Comparison of ENCODE assay signal across 12 cellular contexts in genomic region chr1:153192697-153193096, GRCh38. TPM values are rescaled to one million over a fixed set of nuclear protein-coding genes. Genes with fewer than 3 reads are reported as not detected.
DNase-seq lines count a peak whose midpoint lies in the region; ATAC-seq and TF ChIP-seq lines count a peak whose summit lies in the region.
"Had no signal": no experiment of that assay in that cellular context is flagged by ENCODE, and none has a peak within 500 bp of the region (broad histone marks: within the 10 kb centered on the region; RNA-seq: fewer than 3 reads in every experiment).

No MANE protein-coding gene starts in this region.

- no peak overlapping the region for H3K4me3 Mint-ChIP-seq in activated CD8-positive, alpha-beta T cell treated with anti-CD3 and anti-CD28 coated beads for 36 hours
- no peak overlapping the region for H3K4me3 Mint-ChIP-seq in activated CD8-positive, alpha-beta T cell treated with anti-CD3 and anti-CD28 coated beads, Interleukin-2, amount 10 ng/mL, durations not matched to agents 7 days and 5 days
- H3K4me3 Mint-ChIP-seq: activated naive CD8-positive, alpha-beta T cell; T-helper 17 cell had no signal

- no peaks in the 10 kb centered on the region for H3K9me3 Mint-ChIP-seq in activated CD8-positive, alpha-beta T cell treated with anti-CD3 and anti-CD28 coated beads for 36 hours
- H3K9me3 Mint-ChIP-seq in activated CD8-positive, alpha-beta T cell treated with anti-CD3 and anti-CD28 coated beads, Interleukin-2, amount 10 ng/mL, durations not matched to agents 7 days and 5 days (ENCODE audit: insufficient read depth) = no peaks in the 10 kb centered on the region

- H3K27me3 Mint-ChIP-seq in activated CD8-positive, alpha-beta T cell treated with anti-CD3 and anti-CD28 coated beads for 36 hours = peaks cover 35% of the 10 kb centered on the region
- peaks cover 8% of the 10 kb centered on the region for H3K27me3 Mint-ChIP-seq in activated CD8-positive, alpha-beta T cell treated with anti-CD3 and anti-CD28 coated beads, Interleukin-2, amount 10 ng/mL, durations not matched to agents 7 days and 5 days (ENCODE audit: low read depth)

- intact Hi-C loops in activated CD8-positive, alpha-beta T cell treated with anti-CD3 and anti-CD28 coated beads for 36 hours (cut with micrococcal nuclease) = no loop called here

- H3K4me3 ChIP-seq in epithelial cell of esophagus (ENCODE audit: low read length) (no peak overlapping the region), suprapubic skin (no peak overlapping the region)

- no peak for ATAC-seq in activated CD8-positive, alpha-beta T cell treated with anti-CD3 and anti-CD28 coated beads for 36 hours
- ATAC-seq in activated CD8-positive, alpha-beta T cell treated with anti-CD3 and anti-CD28 coated beads, Interleukin-2, amount 10 ng/mL, durations not matched to agents 7 days and 5 days = no peak
- ATAC-seq: T-helper 17 cell had no signal

- H3K9me3 ChIP-seq in suprapubic skin = no peaks in the 10 kb centered on the region

- no peaks in the 10 kb centered on the region for H3K36me3 Mint-ChIP-seq in activated CD8-positive, alpha-beta T cell treated with anti-CD3 and anti-CD28 coated beads for 36 hours (ENCODE audit: low read depth)
- no peaks in the 10 kb centered on the region for H3K36me3 Mint-ChIP-seq in activated CD8-positive, alpha-beta T cell treated with anti-CD3 and anti-CD28 coated beads, Interleukin-2, amount 10 ng/mL, durations not matched to agents 7 days and 5 days (ENCODE audit: low read depth)
- H3K36me3 Mint-ChIP-seq: activated naive CD8-positive, alpha-beta T cell had no signal

- POLR2A ChIA-PET in activated CD8-positive, alpha-beta T cell treated with anti-CD3 and anti-CD28 coated beads for 36 hours (lab: Charles Lee) = no interaction called here
- POLR2A ChIA-PET in activated CD8-positive, alpha-beta T cell treated with anti-CD3 and anti-CD28 coated beads, Interleukin-2, amount 10 ng/mL, durations not matched to agents 7 days and 5 days (lab: Charles Lee) = no interaction called here

- TF ChIP-seq EP300 in suprapubic skin (IDR thresholded peaks at IDR 0.05) = no peak

- TF ChIP-seq CTCF in activated CD8-positive, alpha-beta T cell treated with anti-CD3 and anti-CD28 coated beads for 36 hours (IDR thresholded peaks at IDR 0.05) = no peak
- peak; percentile 87 for TF ChIP-seq CTCF in epithelial cell of esophagus (IDR thresholded peaks at IDR 0.05; ENCODE audit: insufficient read depth, low read depth, low read length, missing control alignments)
- TF ChIP-seq CTCF in suprapubic skin (IDR thresholded peaks at IDR 0.05) = peak; percentile 5 to 18

- WGBS in suprapubic skin = 21% methylated on average over 3 of the region's 3 CpGs

- H3K27me3 ChIP-seq in suprapubic skin = peaks cover 3% of the 10 kb centered on the region

- CTCF ChIA-PET in activated CD8-positive, alpha-beta T cell treated with anti-CD3 and anti-CD28 coated beads for 36 hours (lab: Charles Lee) = interaction anchor here (0.8 to 1.5 kb wide), 4 partner anchors 40 to 323 kb away, joined by 3 to 6 read pairs (median 4); no protein-coding TSS in a partner anchor
- CTCF ChIA-PET in activated CD8-positive, alpha-beta T cell treated with anti-CD3 and anti-CD28 coated beads, Interleukin-2, amount 10 ng/mL, durations not matched to agents 7 days and 5 days (lab: Charles Lee) = interaction anchor here (0.8 to 1.3 kb wide), 2 partner anchors 11 to 322 kb away, joined by 4 to 7 read pairs; partner anchors contain the start of gene LELP1

- TF ChIP-seq POLR2A in suprapubic skin (IDR thresholded peaks at IDR 0.05) = no peak

- no peaks in the 10 kb centered on the region for H3K4me1 Mint-ChIP-seq in activated CD8-positive, alpha-beta T cell treated with anti-CD3 and anti-CD28 coated beads for 36 hours (ENCODE audit: low read depth)
- H3K4me1 Mint-ChIP-seq in activated CD8-positive, alpha-beta T cell treated with anti-CD3 and anti-CD28 coated beads, Interleukin-2, amount 10 ng/mL, durations not matched to agents 7 days and 5 days (ENCODE audit: low read depth) = no peaks in the 10 kb centered on the region
- H3K4me1 Mint-ChIP-seq: T-helper 17 cell had no signal

- DNase-seq in activated CD8-positive, alpha-beta T cell treated with anti-CD3 and anti-CD28 coated beads for 36 hours = peak; percentile 16
- DNase-seq in activated CD8-positive, alpha-beta T cell treated with anti-CD3 and anti-CD28 coated beads, Interleukin-2, amount 10 ng/mL, durations not matched to agents 7 days and 5 days = no peak
- DNase-seq in NCI-H69 (lab: John Stamatoyannopoulos, UW) (peak; percentile 50), epithelial cell of esophagus (ENCODE audit: low read depth) (peak; percentile 74), suprapubic skin (ENCODE audit: low spot score in 2 of 2) (no peak), cerebellum (ENCODE audit: low spot score) (no peak), SKM-1 treated with dmso at 0.1 percent for 144 hours (lab: John Stamatoyannopoulos, UW; ENCODE audit: unreplicated experiment) (no peak)
- no peak for DNase-seq in stimulated activated CD4-positive, alpha-beta T cell treated with anti-CD3 and anti-CD28 coated beads, Interleukin-4, amount 100 ng/mL, for 1 hour
- DNase-seq: T-helper 17 cell had no signal

- no peak overlapping the region for H3K27ac Mint-ChIP-seq in activated CD8-positive, alpha-beta T cell treated with anti-CD3 and anti-CD28 coated beads for 36 hours
- H3K27ac Mint-ChIP-seq in activated CD8-positive, alpha-beta T cell treated with anti-CD3 and anti-CD28 coated beads, Interleukin-2, amount 10 ng/mL, durations not matched to agents 7 days and 5 days = no peak overlapping the region
- H3K27ac Mint-ChIP-seq: activated naive CD8-positive, alpha-beta T cell; T-helper 17 cell had no signal

- H3K4me1 ChIP-seq in suprapubic skin = no peaks in the 10 kb centered on the region

- H3K27ac ChIP-seq in suprapubic skin = no peak overlapping the region

- H3K36me3 ChIP-seq in suprapubic skin = no peaks in the 10 kb centered on the region

RNA-seq across cellular contexts. Expression of gene LELP1, which starts 10.5 kb away (rescaled TPM):
- not detected for total RNA-seq in activated CD8-positive, alpha-beta T cell treated with anti-CD3 and anti-CD28 coated beads for 36 hours
- not detected for total RNA-seq in activated CD8-positive, alpha-beta T cell treated with anti-CD3 and anti-CD28 coated beads, Interleukin-2, amount 10 ng/mL, durations not matched to agents 7 days and 5 days
- total RNA-seq in suprapubic skin (not detected), cerebellum (not detected)
- total RNA-seq: fibroblast of villous mesenchyme, osteoblast, T-helper 17 cell had no signal

RNA-seq across cellular contexts. Expression of gene PRR9, which starts 24.7 kb away (rescaled TPM):
- total RNA-seq in activated CD8-positive, alpha-beta T cell treated with anti-CD3 and anti-CD28 coated beads for 36 hours = not detected
- total RNA-seq in activated CD8-positive, alpha-beta T cell treated with anti-CD3 and anti-CD28 coated beads, Interleukin-2, amount 10 ng/mL, durations not matched to agents 7 days and 5 days = not detected
- total RNA-seq in suprapubic skin (100 to 1,000 TPM in 1 of 4 donors, 10 to 100 TPM in 2, not detected in 1; 21.2 to 127 (median 34.6) TPM), cerebellum (not detected)
- total RNA-seq: fibroblast of villous mesenchyme, osteoblast, T-helper 17 cell had no signal

RNA-seq across cellular contexts. Expression of gene SPRR2G, which starts 42.0 kb away (rescaled TPM):
- total RNA-seq in activated CD8-positive, alpha-beta T cell treated with anti-CD3 and anti-CD28 coated beads for 36 hours = not detected
- total RNA-seq in activated CD8-positive, alpha-beta T cell treated with anti-CD3 and anti-CD28 coated beads, Interleukin-2, amount 10 ng/mL, durations not matched to agents 7 days and 5 days = not detected
- 10 to 100 TPM in 3 of 4 donors, 1 to 10 TPM in 1; 6.8 to 56.6 (median 13.3) TPM for total RNA-seq in suprapubic skin
- not detected for total RNA-seq in cerebellum
- total RNA-seq: fibroblast of villous mesenchyme, osteoblast, T-helper 17 cell had no signal

Comparison
In these comparisons a context has a peak if more than half of its experiments do, and no peak if none do; other contexts are left out.
1. DNase-seq: peak in activated CD8-positive, alpha-beta T cell treated with anti-CD3 and anti-CD28 coated beads for 36 hours (single experiment), NCI-H69 (single experiment) and epithelial cell of esophagus (single experiment); none in activated CD8-positive, alpha-beta T cell treated with anti-CD3 and anti-CD28 coated beads, Interleukin-2, amount 10 ng/mL, durations not matched to agents 7 days and 5 days (single experiment), suprapubic skin (0 of 2), cerebellum (single experiment), stimulated activated CD4-positive, alpha-beta T cell treated with anti-CD3 and anti-CD28 coated beads, Interleukin-4, amount 100 ng/mL, for 1 hour (single experiment) and SKM-1 treated with dmso at 0.1 percent for 144 hours (single experiment).